18 cellular contexts compared by ENCODE assay signal in genomic region chr11:126405374-126405773, GRCh38. TPM values are rescaled to one million over a fixed set of nuclear protein-coding genes. Genes with fewer than 3 reads are reported as not detected.
DNase-seq lines count a peak whose midpoint lies in the region; FAIRE-seq and TF ChIP-seq lines count a peak whose summit lies in the region.
"Had no signal": no experiment of that assay in that cellular context is flagged by ENCODE, and none has a peak within 500 bp of the region (broad histone marks: within the 10 kb centered on the region; RNA-seq: fewer than 3 reads in every experiment).

No MANE protein-coding gene starts in this region.

- H3K27me3 Mint-ChIP-seq in endothelial cell (ENCODE audit: unreplicated experiment), result peaks cover 10% of the 10 kb centered on the region
- H3K27me3 Mint-ChIP-seq: CD4-positive, CD25-positive, alpha-beta regulatory T cell had no signal

- TF ChIP-seq CTCF in 22Rv1 (IDR thresholded peaks at IDR 0.05) (no peak), smooth muscle cell (IDR thresholded peaks at IDR 0.05; ENCODE audit: borderline replicate concordance, insufficient read depth, poor library complexity, severe bottlenecking) (no peak), endothelial cell (IDR thresholded peaks at IDR 0.05; ENCODE audit: unreplicated experiment) (no peak)

- no peaks in the 10 kb centered on the region for H3F3A ChIP-seq in smooth muscle cell (ENCODE audit: low read depth)

- no peaks in the 10 kb centered on the region for H3K4me1 Mint-ChIP-seq in endothelial cell (ENCODE audit: unreplicated experiment)
- H3K4me1 Mint-ChIP-seq: CD4-positive, CD25-positive, alpha-beta regulatory T cell; naive B cell had no signal

- H3K4me3 ChIP-seq in esophagus (ENCODE audit: low read depth in 1 of 2, low read length in 2 of 2) (peak overlapping the region; percentile 11 to 51), smooth muscle cell (no peak overlapping the region)

- H3K4me1 ChIP-seq in esophagus (ENCODE audit: control insufficient read depth in 2 of 2, insufficient read depth in 2 of 2, low read length in 1 of 2), result peaks cover 0 to 25% of the 10 kb centered on the region in 2 donors
- H3K4me1 ChIP-seq in smooth muscle cell (ENCODE audit: low read depth), result peaks cover 24% of the 10 kb centered on the region
- H3K4me1 ChIP-seq: parathyroid adenoma had no signal

- no peak overlapping the region for H2AFZ ChIP-seq in smooth muscle cell (ENCODE audit: low read depth)
- H2AFZ ChIP-seq: parathyroid adenoma had no signal

- H3K9ac ChIP-seq in smooth muscle cell (ENCODE audit: low read depth), result peak overlapping the region; percentile 17
- H3K9ac ChIP-seq: parathyroid adenoma had no signal

- peak; percentile 60 for DNase-seq in LoVo (ENCODE audit: low spot score)
- DNase-seq in smooth muscle cell (lab: John Stamatoyannopoulos, UW; ENCODE audit: unreplicated experiment), result no peak
- DNase-seq in NCI-H1436 (lab: John Stamatoyannopoulos, UW), result no peak
- DNase-seq in endothelial cell (ENCODE audit: low spot score), result no peak
- DNase-seq in RCC 7860 (ENCODE audit: low spot score), result no peak
- no peak for DNase-seq in superior temporal gyrus (ENCODE audit: extremely low spot score)
- DNase-seq: ACHN; activated CD4-positive, alpha-beta T cell treated with anti-CD3 and anti-CD28 coated beads, Interleukin-2, amount 50 U/mL, for 4 hours; CD4-positive, CD25-positive, alpha-beta regulatory T cell; cerebellar nuclear complex; DMS79; naive B cell; NCI-H345; SHP77; T-helper 1 cell had no signal

- H3K4me2 ChIP-seq in smooth muscle cell, result no peak overlapping the region

- peaks cover 14% of the 10 kb centered on the region for H3K36me3 Mint-ChIP-seq in endothelial cell (ENCODE audit: low read depth, unreplicated experiment)

- no peak for FAIRE-seq in RCC 7860 (lab: Jason Lieb, UNC)

- no peak overlapping the region for H3K27ac Mint-ChIP-seq in endothelial cell (ENCODE audit: unreplicated experiment)
- H3K27ac Mint-ChIP-seq: naive B cell had no signal

- 84 to 90% methylated on average over 3 of the region's 3 CpGs for WGBS in esophagus, 2 donors
- WGBS in smooth muscle cell (ENCODE audit: low lambda C conversion rate), result 76% methylated on average over 3 of the region's 3 CpGs

- H3K36me3 ChIP-seq in esophagus (ENCODE audit: control insufficient read depth in 2 of 2, insufficient read depth in 2 of 2, low read length in 1 of 2), result peaks cover 0 to 19% of the 10 kb centered on the region in 2 donors
- no peaks in the 10 kb centered on the region for H3K36me3 ChIP-seq in smooth muscle cell (ENCODE audit: low read depth)

- H3K9me3 Mint-ChIP-seq in endothelial cell (ENCODE audit: unreplicated experiment), result no peaks in the 10 kb centered on the region

- no peak overlapping the region for H3K4me3 Mint-ChIP-seq in endothelial cell (ENCODE audit: unreplicated experiment)
- H3K4me3 Mint-ChIP-seq: CD4-positive, CD25-positive, alpha-beta regulatory T cell; naive B cell had no signal

- peaks cover 67% of the 10 kb centered on the region for H4K20me1 ChIP-seq in smooth muscle cell (ENCODE audit: low read depth)

- peaks cover 15% of the 10 kb centered on the region for H3K79me2 ChIP-seq in smooth muscle cell (ENCODE audit: low read depth)
- H3K79me2 ChIP-seq: parathyroid adenoma had no signal

- H3K27me3 ChIP-seq in esophagus (ENCODE audit: control insufficient read depth in 1 of 2, insufficient read depth in 2 of 2, low read length in 2 of 2) (no peaks in the 10 kb centered on the region), smooth muscle cell (ENCODE audit: low read depth) (no peaks in the 10 kb centered on the region)

- 0 out of 2 replicates have a peak overlapping the region, but pooled peaks have one; percentile 23 for H3K27ac ChIP-seq in 22Rv1
- peak overlapping the region; percentile 77 to 91 for H3K27ac ChIP-seq in esophagus (ENCODE audit: low read depth in 2 of 2, low read length in 1 of 2)
- H3K27ac ChIP-seq in smooth muscle cell (ENCODE audit: low read depth), result peak overlapping the region; percentile 35
- H3K27ac ChIP-seq: parathyroid adenoma had no signal

- H3K9me3 ChIP-seq in esophagus (ENCODE audit: control insufficient read depth in 2 of 2, insufficient read depth in 1 of 2, low read depth in 1 of 2, low read length in 1 of 2), result no peaks in the 10 kb centered on the region
- H3K9me3 ChIP-seq in smooth muscle cell (replicated peaks; ENCODE audit: low read depth), result no peaks in the 10 kb centered on the region

RNA-seq across cellular contexts. Expression of gene ST3GAL4, which starts 49.9 kb away (rescaled TPM):
- polyA plus RNA-seq in esophagus (100 to 1,000 TPM in 1 of 2 donors, 10 to 100 TPM in 1; 78.9 to 107 TPM), smooth muscle cell (58.5 and 60.9 TPM in 2 replicates)
- total RNA-seq in smooth muscle cell (36.5 and 60.3 TPM in 2 replicates), endothelial cell (ENCODE audit: unreplicated experiment) (25.9 TPM)

Comparison
In these comparisons a context has a peak if more than half of its experiments do, and no peak if none do; other contexts are left out.
1. H3K27ac ChIP-seq: peak in every context shown above with its lines; median percentile 84 in esophagus; 35 in smooth muscle cell; 23 in 22Rv1.